29 cellular contexts compared by ENCODE assay signal in the genomic region with DNA sequence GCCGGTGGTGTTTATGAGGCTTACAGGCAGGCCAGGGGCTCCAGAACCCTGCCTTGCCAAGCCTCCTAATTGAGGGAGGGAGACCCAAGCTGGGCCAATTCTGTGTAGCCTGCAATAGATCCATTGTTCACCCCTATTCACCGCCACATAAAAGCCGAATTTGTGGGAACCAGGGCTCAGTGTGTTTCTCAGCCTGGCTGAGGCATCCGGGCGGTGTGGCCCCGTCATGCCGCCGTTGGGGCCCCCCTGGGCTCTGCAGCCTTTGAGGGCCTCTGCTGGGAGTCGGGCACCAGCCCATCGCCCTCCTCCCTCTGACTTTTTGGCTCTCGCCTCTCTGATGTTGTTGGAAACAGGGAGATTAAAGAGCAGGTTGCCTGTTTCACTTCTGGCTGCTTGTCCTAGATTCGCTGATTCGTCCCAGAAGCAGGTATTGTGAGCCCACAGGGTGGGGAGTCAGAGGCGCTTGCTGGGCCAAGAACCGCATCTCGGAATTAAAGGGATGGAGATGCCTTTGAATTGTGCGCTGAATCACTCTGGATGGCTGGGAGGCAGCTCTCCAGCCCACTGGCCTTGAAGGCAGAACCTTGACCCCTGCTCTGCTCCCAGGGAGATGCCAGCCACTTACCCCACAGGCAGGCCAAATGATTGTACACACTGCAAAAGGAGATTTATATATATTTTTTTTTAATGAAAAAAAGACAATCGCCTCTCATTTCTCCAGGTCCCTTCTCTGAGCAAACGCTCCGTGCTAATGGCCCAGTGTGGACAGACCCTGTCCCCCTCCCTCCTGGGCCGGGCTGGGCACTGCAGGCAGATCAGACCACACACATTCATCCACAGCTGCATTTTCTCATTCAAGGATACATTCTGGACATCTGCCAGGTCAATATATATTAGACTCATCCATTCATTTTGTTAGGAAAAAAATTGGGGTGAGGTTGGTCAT. TPM values are rescaled to one million over a fixed set of nuclear protein-coding genes. Genes with fewer than 3 reads are reported as not detected.
A peak's percentile ranks its signal among the peaks of the same experiment; 100 is the strongest.
DNase-seq lines count a peak whose midpoint lies in the region; TF ChIP-seq lines count a peak whose summit lies in the region.
"Had no signal": no experiment of that assay in that cellular context is flagged by ENCODE, and none has a peak within 500 bp of the region (broad histone marks: within the 10 kb centered on the region; RNA-seq: fewer than 3 reads in every experiment).

No MANE protein-coding gene starts in this region.

- no peak overlapping the region for H3K4me3 ChIP-seq in smooth muscle cell
- H3K4me3 ChIP-seq: gastroesophageal sphincter had no signal

- no peak overlapping the region for H2AFZ ChIP-seq in smooth muscle cell (ENCODE audit: low read depth)

- no peaks in the 10 kb centered on the region for H3K36me3 ChIP-seq in smooth muscle cell (ENCODE audit: low read depth)
- H3K36me3 ChIP-seq: gastroesophageal sphincter had no signal

- DNase-seq in RKO (ENCODE audit: low spot score): peak; percentile 24
- DNase-seq in midbrain (lab: John Stamatoyannopoulos, UW): peak; percentile 68
- DNase-seq in smooth muscle cell (lab: John Stamatoyannopoulos, UW; ENCODE audit: unreplicated experiment): no peak
- no peak for DNase-seq in activated gamma-delta T cell treated with Interleukin-2 at 50 U/mL for 16 hours
- DNase-seq in osteocyte (ENCODE audit: extremely low spot score, unreplicated experiment): no peak
- no peak for DNase-seq in NCI-H1436 treated with DMSO at 0.1 percent for 48 hours (lab: John Stamatoyannopoulos, UW)
- DNase-seq in SW 1271 (lab: John Stamatoyannopoulos, UW): no peak
- DNase-seq: activated B cell treated with CpG ODN at 0.5 μM for 24 hours; activated CD4-positive, alpha-beta memory T cell treated with anti-CD3 and anti-CD28 coated beads, Interleukin-2, amount 10 ng/mL, durations not matched to agents 7 days and 5 days; activated effector memory CD4-positive, alpha-beta T cell treated with anti-CD3 and anti-CD28 coated beads, Interleukin-2, amount 50 U/mL, for 16 hours; activated T-cell treated with anti-CD3 and anti-CD28 coated beads for 4 hours; CD4-positive, alpha-beta T cell; DMS 273 treated with DMSO at 0.1 percent for 48 hours; effector CD8-positive, alpha-beta T cell; mesendoderm; naive thymus-derived CD8-positive, alpha-beta T cell; NCI-H1417; NCI-H524; RPMI8226; SK-N-SH; stimulated activated CD4-positive, alpha-beta T cell treated with anti-CD3 and anti-CD28 coated beads, Interleukin-4, amount 100 ng/mL, for 1 hour; stimulated activated naive CD4-positive, alpha-beta T cell; T-helper 9 cell had no signal

- H3K36me3 Mint-ChIP-seq in osteocyte (ENCODE audit: unreplicated experiment): no peaks in the 10 kb centered on the region

- no peak for TF ChIP-seq CTCF in smooth muscle cell (IDR thresholded peaks at IDR 0.05; ENCODE audit: borderline replicate concordance, insufficient read depth, poor library complexity, severe bottlenecking)
- TF ChIP-seq CTCF in osteocyte (IDR thresholded peaks at IDR 0.05): no peak

- peaks cover 11% of the 10 kb centered on the region for H3K27me3 ChIP-seq in smooth muscle cell (ENCODE audit: low read depth)

- WGBS in smooth muscle cell (ENCODE audit: low lambda C conversion rate): 80% methylated on average over 21 of the region's 21 CpGs

- H3K4me3 Mint-ChIP-seq in osteocyte (ENCODE audit: unreplicated experiment): no peak overlapping the region
- H3K4me3 Mint-ChIP-seq: activated B cell treated with CpG ODN at 0.5 μM for 24 hours; activated CD4-positive, alpha-beta memory T cell treated with anti-CD3 and anti-CD28 coated beads, Interleukin-2, amount 10 ng/mL, durations not matched to agents 7 days and 5 days; CD4-positive, alpha-beta T cell; central memory CD8-positive, alpha-beta T cell; naive thymus-derived CD8-positive, alpha-beta T cell had no signal

- no peaks in the 10 kb centered on the region for H3K4me1 Mint-ChIP-seq in osteocyte (ENCODE audit: unreplicated experiment)
- H3K4me1 Mint-ChIP-seq: activated B cell treated with CpG ODN at 0.5 μM for 24 hours; activated CD4-positive, alpha-beta memory T cell treated with anti-CD3 and anti-CD28 coated beads, Interleukin-2, amount 10 ng/mL, durations not matched to agents 7 days and 5 days; central memory CD8-positive, alpha-beta T cell; naive thymus-derived CD8-positive, alpha-beta T cell had no signal

- H3K4me2 ChIP-seq in smooth muscle cell: no peak overlapping the region
- H3K4me2 ChIP-seq: SK-N-SH had no signal

- H3K9ac ChIP-seq in smooth muscle cell (ENCODE audit: low read depth): no peak overlapping the region
- H3K9ac ChIP-seq: SK-N-SH had no signal

- H3K4me1 ChIP-seq in smooth muscle cell (ENCODE audit: low read depth): peaks cover 13% of the 10 kb centered on the region
- H3K4me1 ChIP-seq: gastroesophageal sphincter had no signal

- peaks cover 23% of the 10 kb centered on the region for H3K27me3 Mint-ChIP-seq in osteocyte (ENCODE audit: unreplicated experiment)

- H3K9me3 ChIP-seq in smooth muscle cell (replicated peaks; ENCODE audit: low read depth): no peaks in the 10 kb centered on the region
- H3K9me3 ChIP-seq: gastroesophageal sphincter, SK-N-SH had no signal

- no peaks in the 10 kb centered on the region for H3K79me2 ChIP-seq in smooth muscle cell (ENCODE audit: low read depth)

- H4K20me1 ChIP-seq in smooth muscle cell (ENCODE audit: low read depth): no peaks in the 10 kb centered on the region

- H3K27ac Mint-ChIP-seq in osteocyte (ENCODE audit: unreplicated experiment): no peak overlapping the region
- H3K27ac Mint-ChIP-seq: activated B cell treated with CpG ODN at 0.5 μM for 24 hours; activated CD4-positive, alpha-beta memory T cell treated with anti-CD3 and anti-CD28 coated beads, Interleukin-2, amount 10 ng/mL, durations not matched to agents 7 days and 5 days; CD4-positive, alpha-beta T cell; naive thymus-derived CD8-positive, alpha-beta T cell had no signal

- peaks cover 6% of the 10 kb centered on the region for H3K9me3 Mint-ChIP-seq in osteocyte (ENCODE audit: unreplicated experiment)
- H3K9me3 Mint-ChIP-seq: activated CD4-positive, alpha-beta memory T cell treated with anti-CD3 and anti-CD28 coated beads, Interleukin-2, amount 10 ng/mL, durations not matched to agents 7 days and 5 days; CD4-positive, alpha-beta T cell; central memory CD8-positive, alpha-beta T cell had no signal

- H3F3A ChIP-seq in smooth muscle cell (ENCODE audit: low read depth): no peaks in the 10 kb centered on the region

- H3K27ac ChIP-seq in cingulate gyrus (ENCODE audit: low read depth, low read length): peak overlapping the region; percentile 47
- peak overlapping the region; percentile 64 for H3K27ac ChIP-seq in smooth muscle cell (ENCODE audit: low read depth)
- H3K27ac ChIP-seq: gastroesophageal sphincter had no signal

RNA-seq across cellular contexts. Expression of gene OTOS, which starts 14.9 kb away (rescaled TPM):
- total RNA-seq in smooth muscle cell (not detected in 2 replicates), osteocyte (not detected in 2 replicates)
- polyA plus RNA-seq in smooth muscle cell: not detected in 2 replicates
- total RNA-seq: activated B cell treated with CpG ODN at 0.5 μM for 24 hours; activated CD4-positive, alpha-beta memory T cell treated with anti-CD3 and anti-CD28 coated beads, Interleukin-2, amount 10 ng/mL, durations not matched to agents 7 days and 5 days; CD4-positive, alpha-beta T cell; esophagus mucosa; gastroesophageal sphincter; H4; naive thymus-derived CD8-positive, alpha-beta T cell; pulmonary artery endothelial cell had no signal
- polyA plus RNA-seq: naive thymus-derived CD8-positive, alpha-beta T cell; SK-N-SH had no signal

RNA-seq across cellular contexts. Expression of gene COPS9, which starts 19.2 kb away (rescaled TPM):
- total RNA-seq in smooth muscle cell (157 and 173 TPM in 2 replicates), osteocyte (156 TPM in 2 replicates)
- polyA plus RNA-seq in smooth muscle cell: 296 and 310 TPM in 2 replicates

Comparison
In these comparisons a context has a peak if more than half of its experiments do, and no peak if none do; other contexts are left out.
1. DNase-seq: peak in RKO (single experiment) and midbrain (single experiment); none in smooth muscle cell (single experiment), activated gamma-delta T cell treated with Interleukin-2 at 50 U/mL for 16 hours (single experiment), osteocyte (single experiment), NCI-H1436 treated with DMSO at 0.1 percent for 48 hours (single experiment) and SW 1271 (0 of 2).